Comparison of ENCODE assay signal across 28 cellular contexts in the genomic region with DNA sequence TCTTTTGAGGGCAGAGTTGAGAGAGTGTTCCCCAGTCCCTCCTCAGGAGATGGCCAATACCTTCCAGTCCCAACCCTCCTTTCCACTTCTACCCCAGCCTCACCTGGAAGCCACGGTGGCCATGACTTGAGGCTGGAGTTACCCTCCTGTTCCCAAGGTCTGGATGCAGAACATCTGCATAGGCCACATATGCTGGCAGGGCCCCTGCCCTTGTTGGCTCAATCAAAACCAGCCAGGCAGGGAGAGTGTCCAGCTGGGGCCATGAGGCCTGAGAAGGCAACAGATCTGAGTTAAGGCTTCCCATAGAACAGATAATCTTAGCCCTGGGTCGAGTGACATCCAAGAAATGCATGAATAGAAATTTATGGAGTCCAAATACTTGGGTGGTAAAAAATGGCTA. TPM values are rescaled to one million over a fixed set of nuclear protein-coding genes. Genes with fewer than 3 reads are reported as not detected.
"Had no signal": no experiment of that assay in that cellular context is flagged by ENCODE, and none has a peak within 500 bp of the region (broad histone marks: within the 10 kb centered on the region; RNA-seq: fewer than 3 reads in every experiment).

No MANE protein-coding gene starts in this region.

- H3K27ac Mint-ChIP-seq: dendritic cell treated with granulocyte-macrophage colony-stimulating factor and Interleukin-4, amounts not matched to agents 40 ng/mL and 50 ng/mL, for 4 days; effector memory CD8-positive, alpha-beta T cell; endodermal cell had no signal

- H3K4me1 ChIP-seq: colonic mucosa, gastrocnemius medialis, gastroesophageal sphincter had no signal

- H3K36me3 ChIP-seq: colonic mucosa, esophagus squamous epithelium, gastrocnemius medialis, gastroesophageal sphincter, heart left ventricle, heart right ventricle had no signal

- H3K4me1 Mint-ChIP-seq: endodermal cell had no signal

- ATAC-seq: effector memory CD8-positive, alpha-beta T cell; esophagus mucosa; foreskin keratinocyte; gastrocnemius medialis; gastroesophageal sphincter; heart left ventricle; heart right ventricle had no signal

- H3K27me3 ChIP-seq: colonic mucosa, dorsolateral prefrontal cortex, foreskin keratinocyte, gastrocnemius medialis, gastroesophageal sphincter, heart left ventricle had no signal

- DNase-seq: colonic mucosa; cortex of kidney; dermis blood vessel endothelial cell; dorsolateral prefrontal cortex; effector CD4-positive, alpha-beta T cell; effector CD8-positive, alpha-beta T cell; effector memory CD4-positive, alpha-beta T cell; effector memory CD8-positive, alpha-beta T cell; endodermal cell; erythroblast; esophagus squamous epithelium; foreskin fibroblast; foreskin keratinocyte; foreskin melanocyte; gastrocnemius medialis; glutamatergic neuron; head of caudate nucleus; heart left ventricle; heart right ventricle had no signal

- H3K9me3 ChIP-seq: colonic mucosa, gastrocnemius medialis had no signal

- H3K4me3 ChIP-seq: colonic mucosa, coronary artery, dorsolateral prefrontal cortex, esophagus squamous epithelium, gastrocnemius medialis, gastroesophageal sphincter, heart left ventricle, heart right ventricle had no signal

- H3K27ac ChIP-seq: colonic mucosa, coronary artery, dorsolateral prefrontal cortex, epithelial cell of prostate, esophagus squamous epithelium, foreskin keratinocyte, gastrocnemius medialis, gastroesophageal sphincter, heart left ventricle, heart right ventricle had no signal

- H3K4me3 Mint-ChIP-seq: dendritic cell treated with granulocyte-macrophage colony-stimulating factor and Interleukin-4, amounts not matched to agents 40 ng/mL and 50 ng/mL, for 4 days; effector memory CD8-positive, alpha-beta T cell; endodermal cell had no signal

RNA-seq across cellular contexts. Expression of a gene that starts 23.6 kb away (rescaled TPM):
- total RNA-seq: dermis microvascular lymphatic vessel endothelial cell, epithelial cell of proximal tubule, fibroblast of lung, fibroblast of villous mesenchyme had no signal
